ENCODE assay signal across 14 cellular contexts in genomic region chr2:172516299-172516698, GRCh38. TPM values are rescaled to one million over a fixed set of nuclear protein-coding genes. Genes with fewer than 3 reads are reported as not detected.
A peak's percentile ranks its signal among the peaks of the same experiment; 100 is the strongest.
DNase-seq lines count a peak whose midpoint lies in the region; ATAC-seq and TF ChIP-seq lines count a peak whose summit lies in the region.
"Had no signal": no experiment of that assay in that cellular context is flagged by ENCODE, and none has a peak within 500 bp of the region (broad histone marks: within the 10 kb centered on the region; RNA-seq: fewer than 3 reads in every experiment).

No MANE protein-coding gene starts in this region.

- H3K27me3 ChIP-seq in MG63: no peaks in the 10 kb centered on the region
- no peaks in the 10 kb centered on the region for H3K27me3 ChIP-seq in brain microvascular endothelial cell (replicated peaks)

- intact Hi-C loops in left cardiac atrium (cut with DNase I): no loop called here

- no peak for TF ChIP-seq CTCF in brain microvascular endothelial cell (IDR thresholded peaks at IDR 0.05; ENCODE audit: low read depth, low read length, missing control alignments)

- ATAC-seq in left cardiac atrium (no peak), GM18511 (IDR thresholded peaks at IDR 0.05; ENCODE audit: unreplicated experiment) (no peak)
- ATAC-seq: activated CD8-positive, alpha-beta memory T cell treated with anti-CD3 and anti-CD28 coated beads, Interleukin-2, amount 10 ng/mL, durations not matched to agents 7 days and 5 days; esophagus mucosa had no signal

- H3K4me3 ChIP-seq in MG63 (no peak overlapping the region), brain microvascular endothelial cell (ENCODE audit: low read depth, low read length) (no peak overlapping the region)

- H3K36me3 ChIP-seq in MG63 (no peaks in the 10 kb centered on the region), brain microvascular endothelial cell (replicated peaks) (no peaks in the 10 kb centered on the region)

- H3K9me3 ChIP-seq in MG63: peaks cover 22% of the 10 kb centered on the region

- no peak overlapping the region for H3K27ac ChIP-seq in brain microvascular endothelial cell

- in situ Hi-C loops in brain microvascular endothelial cell (cut with HindIII; ENCODE audit: low pct_ligation_motif_present, low sequenced_read_pairs): no loop called here

- DNase-seq in EL (peak; percentile 47), MG63 (peak; percentile 6), brain microvascular endothelial cell (peak; percentile 54), non-pigmented ciliary epithelial cell (ENCODE audit: low read depth) (peak; percentile 35), left cardiac atrium (no peak), DMS 273 (lab: John Stamatoyannopoulos, UW; ENCODE audit: unreplicated experiment) (no peak)
- no peak for DNase-seq in stimulated activated CD4-positive, alpha-beta T cell treated with anti-CD3 and anti-CD28 coated beads, Interleukin-4, amount 100 ng/mL, for 24 hours
- DNase-seq: activated CD8-positive, alpha-beta memory T cell treated with anti-CD3 and anti-CD28 coated beads, Interleukin-2, amount 10 ng/mL, durations not matched to agents 7 days and 5 days; activated naive CD4-positive, alpha-beta T cell treated with Interleukin-2 at 50 U/mL for 16 hours; NCI-H2081 treated with DMSO at 0.1 percent for 48 hours; NK-92 treated with Interleukin-12 subunit alpha and Interleukin-12 subunit beta, amount 100 ng/mL, for 24 hours; occipital lobe had no signal

RNA-seq across cellular contexts. Expression of gene PDK1, which starts 39.6 kb away (rescaled TPM):
- 11.5 and 26.4 TPM in 2 replicates for total RNA-seq in MG63 (2014; rRNA removed; shearing (Covaris generic); ENCODE audit: low replicate concordance)
- total RNA-seq in left cardiac atrium: 10 to 100 TPM; 24.9 to 48.4 TPM

Comparison
In these comparisons a context has a peak if more than half of its experiments do, and no peak if none do; other contexts are left out.
1. DNase-seq: peak in EL (single experiment), MG63 (single experiment), brain microvascular endothelial cell (single experiment) and non-pigmented ciliary epithelial cell (single experiment); none in stimulated activated CD4-positive, alpha-beta T cell treated with anti-CD3 and anti-CD28 coated beads, Interleukin-4, amount 100 ng/mL, for 24 hours (single experiment), left cardiac atrium (single experiment) and DMS 273 (single experiment).